11 cellular contexts compared by ENCODE assay signal in the genomic region with DNA sequence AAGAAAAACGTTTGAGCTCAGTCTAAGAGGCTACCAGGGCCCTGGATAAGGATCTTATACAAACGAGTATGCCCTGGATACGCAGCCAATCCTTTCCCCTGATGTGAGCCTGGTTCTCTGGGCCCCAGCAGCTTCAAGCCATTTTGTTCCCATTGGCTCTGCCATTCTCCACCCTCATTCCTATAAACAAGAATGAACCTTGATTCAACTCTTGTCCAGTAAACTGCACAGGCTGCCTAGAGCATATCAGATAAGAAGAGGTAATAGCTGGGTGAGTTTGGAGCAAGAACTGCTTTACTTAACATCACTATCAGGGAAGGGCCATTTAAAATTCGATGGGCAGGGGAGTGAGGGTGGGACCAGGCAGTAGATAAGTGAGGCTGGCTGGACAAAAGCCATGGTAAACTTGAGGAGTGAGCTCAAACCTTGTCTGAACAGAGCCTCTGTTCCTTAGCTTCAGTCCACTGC. TPM values are rescaled to one million over a fixed set of nuclear protein-coding genes. Genes with fewer than 3 reads are reported as not detected.
DNase-seq lines count a peak whose midpoint lies in the region; ATAC-seq, FAIRE-seq and TF ChIP-seq lines count a peak whose summit lies in the region.
"Had no signal": no experiment of that assay in that cellular context is flagged by ENCODE, and none has a peak within 500 bp of the region (broad histone marks: within the 10 kb centered on the region; RNA-seq: fewer than 3 reads in every experiment).

No MANE protein-coding gene starts in this region.

- TF ChIP-seq CTCF in Caco-2 (IDR thresholded peaks at IDR 0.05; ENCODE audit: insufficient read depth in 1 of 2, low read depth in 1 of 2, low read length in 1 of 2, severe bottlenecking in 1 of 2, unreplicated experiment in 1 of 2), result no peak

- peaks cover 20% of the 10 kb centered on the region for H3K4me1 Mint-ChIP-seq in Caco-2 (ENCODE audit: low read depth, unreplicated experiment)

- H3K36me3 Mint-ChIP-seq in Caco-2 (ENCODE audit: insufficient read depth, unreplicated experiment), result no peaks in the 10 kb centered on the region

- 9 to 27% (median 24%) methylated on average over 4 of the region's 4 CpGs for WGBS in small intestine, 3 donors

- no peak overlapping the region for H3K4me3 ChIP-seq in Caco-2 (ENCODE audit: low read depth, low read length)
- H3K4me3 ChIP-seq in small intestine (ENCODE audit: low read depth in 1 of 2, low read length in 2 of 2), result no peak overlapping the region

- intact Hi-C loops in Caco-2 (cut with micrococcal nuclease; ENCODE audit: unreplicated experiment) (no loop called here), left cardiac atrium (cut with DNase I) (no loop called here)

- ATAC-seq in left cardiac atrium (peak; percentile 41 to 81), GM21723 (IDR thresholded peaks at IDR 0.05; ENCODE audit: unreplicated experiment) (no peak)

- no TSS peak for BruUV-seq in Caco-2 (replicated peaks; lab: Mats Ljungman, UMichigan)

- peak overlapping the region; percentile 44 to 65 for H3K27ac ChIP-seq in small intestine (ENCODE audit: low read depth in 1 of 2, low read length in 1 of 2)

- no peaks in the 10 kb centered on the region for H3K9me3 ChIP-seq in Caco-2
- H3K9me3 ChIP-seq in small intestine (ENCODE audit: control insufficient read depth, low read depth), result no peaks in the 10 kb centered on the region

- CTCF ChIA-PET in Caco-2 (lab: Charles Lee), result interaction anchor here (0.8 to 2.1 kb wide), 3 partner anchors 11 to 44 kb away, joined by 4 to 10 read pairs (median 5); no protein-coding TSS in a partner anchor

- H3K4me1 ChIP-seq in Caco-2 (peaks cover 18% of the 10 kb centered on the region), small intestine (ENCODE audit: control insufficient read depth in 2 of 2, insufficient read depth in 1 of 2, low read depth in 1 of 2, low read length in 1 of 2) (peaks cover 12 to 15% of the 10 kb centered on the region in 2 donors)

- POLR2A ChIA-PET in Caco-2 (lab: Charles Lee), result interaction anchor here (0.6 to 1.3 kb wide), 4 partner anchors 10 to 26 kb away, joined by 5 to 6 read pairs (median 6); a partner anchor contains a TSS

- FAIRE-seq in small intestine (lab: Jason Lieb, UNC), result no peak
- no peak for FAIRE-seq in RCC 7860 (lab: Jason Lieb, UNC)

- H3K27me3 Mint-ChIP-seq in Caco-2 (ENCODE audit: insufficient read depth, unreplicated experiment), result no peaks in the 10 kb centered on the region

- no peak overlapping the region for H3K4me3 Mint-ChIP-seq in Caco-2 (ENCODE audit: unreplicated experiment)
- H3K4me3 Mint-ChIP-seq: activated naive CD8-positive, alpha-beta T cell treated with anti-CD3 and anti-CD28 coated beads, Interleukin-2, amount 10 ng/mL, durations not matched to agents 7 days and 5 days had no signal

- H3K9me3 Mint-ChIP-seq in Caco-2 (ENCODE audit: unreplicated experiment), result no peaks in the 10 kb centered on the region
- H3K9me3 Mint-ChIP-seq: activated naive CD8-positive, alpha-beta T cell treated with anti-CD3 and anti-CD28 coated beads, Interleukin-2, amount 10 ng/mL, durations not matched to agents 7 days and 5 days had no signal

- DNase-seq in Caco-2 (peak; percentile 29 to 52), SK-N-DZ (ENCODE audit: low spot score) (peak; percentile 22), left cardiac atrium (peak; percentile 75), small intestine (peak; percentile 94), RCC 7860 (ENCODE audit: low spot score) (no peak), UCSD-AML1 (lab: John Stamatoyannopoulos, UW; ENCODE audit: unreplicated experiment) (no peak), SHP77 treated with DMSO at 0.1 percent for 48 hours (lab: John Stamatoyannopoulos, UW) (no peak)
- DNase-seq: activated naive CD8-positive, alpha-beta T cell treated with anti-CD3 and anti-CD28 coated beads, Interleukin-2, amount 10 ng/mL, durations not matched to agents 7 days and 5 days; DMS79 treated with DMSO at 0.1 percent for 48 hours; NCI-H1105 had no signal

- H3K27me3 ChIP-seq in Caco-2 (replicated peaks; ENCODE audit: control insufficient read depth, insufficient read depth, low read length), result no peaks in the 10 kb centered on the region
- H3K27me3 ChIP-seq in small intestine (ENCODE audit: control insufficient read depth in 2 of 2, insufficient read depth in 2 of 2, low read length in 2 of 2), result no peaks in the 10 kb centered on the region

- peak overlapping the region; percentile 23 for H3K27ac Mint-ChIP-seq in Caco-2 (ENCODE audit: unreplicated experiment)
- H3K27ac Mint-ChIP-seq: activated naive CD8-positive, alpha-beta T cell treated with anti-CD3 and anti-CD28 coated beads, Interleukin-2, amount 10 ng/mL, durations not matched to agents 7 days and 5 days had no signal

- no peaks in the 10 kb centered on the region for H3K36me3 ChIP-seq in Caco-2 (ENCODE audit: control insufficient read depth, insufficient read depth, low read length)
- no peaks in the 10 kb centered on the region for H3K36me3 ChIP-seq in small intestine (ENCODE audit: control insufficient read depth in 2 of 2, insufficient read depth in 2 of 2, low read length in 2 of 2)

RNA-seq across cellular contexts. Expression of a gene that starts 11.3 kb away (rescaled TPM):
- 21.2 and 21.6 TPM in 2 replicates for total RNA-seq in Caco-2 (2022)
- polyA plus RNA-seq in SK-N-DZ (2014; cell fraction: cytosol; rRNA removed), result 3.5 and 7.4 TPM in 2 replicates
- polyA plus RNA-seq in SK-N-DZ (2014; cell fraction: nucleus; rRNA removed), result 5.1 and 5.3 TPM in 2 replicates
- total RNA-seq in left cardiac atrium, result 100 to 1,000 TPM; 187 to 259 TPM
- 100 to 1,000 TPM in 1 of 3 donors, 10 to 100 TPM in 2; 15.9 to 101 (median 23.5) TPM for polyA plus RNA-seq in small intestine

RNA-seq across cellular contexts. Expression of a gene that starts 34.3 kb away (rescaled TPM):
- total RNA-seq in Caco-2 (2022) (32.6 and 36.3 TPM in 2 replicates), left cardiac atrium (10 to 100 TPM; 33.3 to 51.6 TPM)
- polyA plus RNA-seq in SK-N-DZ (2014; cell fraction: cytosol; rRNA removed), result 0.14 and 0.19 TPM in 2 replicates
- 0.14 TPM in 1 of 2 replicates, not detected in the other for polyA plus RNA-seq in SK-N-DZ (2014; cell fraction: nucleus; rRNA removed)
- polyA plus RNA-seq in small intestine, result 10 to 100 TPM in 1 of 3 donors, 1 to 10 TPM in 1, under 1 TPM in 1; 0.89 to 11.2 (median 5.4) TPM
- total RNA-seq: activated naive CD8-positive, alpha-beta T cell treated with anti-CD3 and anti-CD28 coated beads, Interleukin-2, amount 10 ng/mL, durations not matched to agents 7 days and 5 days had no signal

Comparison
In these comparisons a context has a peak if more than half of its experiments do, and no peak if none do; other contexts are left out.
1. DNase-seq: peak in Caco-2 (2 of 2), SK-N-DZ (single experiment), left cardiac atrium (single experiment) and small intestine (single experiment); none in RCC 7860 (single experiment), UCSD-AML1 (single experiment) and SHP77 treated with DMSO at 0.1 percent for 48 hours (single experiment).